ENCODE assay signal across 25 cellular contexts in genomic region chr15:51205050-51205707, GRCh38.
"Had no signal": no experiment of that assay in that cellular context is flagged by ENCODE, and none has a peak within 500 bp of the region (broad histone marks: within the 10 kb centered on the region; RNA-seq: fewer than 3 reads in every experiment).

No MANE protein-coding gene starts in this region.

- H3K27ac Mint-ChIP-seq: activated CD4-positive, alpha-beta memory T cell treated with anti-CD3 and anti-CD28 coated beads for 36 hours; activated CD4-positive, alpha-beta T cell treated with anti-CD3 and anti-CD28 coated beads, Interleukin-2, amount 10 ng/mL, durations not matched to agents 7 days and 5 days; activated naive CD4-positive, alpha-beta T cell treated with anti-CD3 and anti-CD28 coated beads for 36 hours; activated naive CD8-positive, alpha-beta T cell; activated T-helper 17 cell treated with anti-CD3 and anti-CD28 coated beads, Interleukin-2, amount 50 U/mL, for 72 hours; T-cell had no signal

- H3K4me3 Mint-ChIP-seq: activated CD4-positive, alpha-beta memory T cell treated with anti-CD3 and anti-CD28 coated beads for 36 hours; activated CD4-positive, alpha-beta T cell treated with anti-CD3 and anti-CD28 coated beads, Interleukin-2, amount 10 ng/mL, durations not matched to agents 7 days and 5 days; activated naive CD4-positive, alpha-beta T cell treated with anti-CD3 and anti-CD28 coated beads for 36 hours; activated naive CD8-positive, alpha-beta T cell; activated T-helper 17 cell treated with anti-CD3 and anti-CD28 coated beads, Interleukin-2, amount 50 U/mL, for 72 hours; T-cell had no signal

- H3K4me1 Mint-ChIP-seq: activated CD4-positive, alpha-beta T cell treated with anti-CD3 and anti-CD28 coated beads, Interleukin-2, amount 10 ng/mL, durations not matched to agents 7 days and 5 days; activated T-helper 17 cell treated with anti-CD3 and anti-CD28 coated beads, Interleukin-2, amount 50 U/mL, for 72 hours; T-cell had no signal

- ATAC-seq: activated T-helper 17 cell treated with anti-CD3 and anti-CD28 coated beads, Interleukin-2, amount 50 U/mL, for 72 hours; T-cell had no signal

- H3K4me3 ChIP-seq: SK-N-MC had no signal

- H3K9me3 Mint-ChIP-seq: activated CD4-positive, alpha-beta memory T cell treated with anti-CD3 and anti-CD28 coated beads for 36 hours; activated CD4-positive, alpha-beta T cell treated with anti-CD3 and anti-CD28 coated beads, Interleukin-2, amount 10 ng/mL, durations not matched to agents 7 days and 5 days; activated naive CD4-positive, alpha-beta T cell treated with anti-CD3 and anti-CD28 coated beads for 36 hours; activated T-helper 17 cell treated with anti-CD3 and anti-CD28 coated beads, Interleukin-2, amount 50 U/mL, for 72 hours; T-cell had no signal

- H3K36me3 Mint-ChIP-seq: activated CD4-positive, alpha-beta memory T cell treated with anti-CD3 and anti-CD28 coated beads for 36 hours; activated naive CD8-positive, alpha-beta T cell; T-cell had no signal

- DNase-seq: activated CD4-positive, alpha-beta memory T cell treated with anti-CD3 and anti-CD28 coated beads for 36 hours; activated CD4-positive, alpha-beta T cell treated with anti-CD3 and anti-CD28 coated beads, Interleukin-2, amount 10 ng/mL, durations not matched to agents 7 days and 5 days; activated CD4-positive, CD25-positive, alpha-beta regulatory T cell; activated CD8-positive, alpha-beta memory T cell treated with anti-CD3 and anti-CD28 coated beads for 24 hours; activated gamma-delta T cell; activated naive CD4-positive, alpha-beta T cell treated with anti-CD3 and anti-CD28 coated beads for 36 hours; activated T-cell treated with anti-CD3 and anti-CD28 coated beads, Interleukin-2, amount 50 U/mL, for 48 hours; amygdala; caudate nucleus; Karpas-422; NCI-H1048; NCI-H146; NCI-H187 treated with DMSO at 0.1 percent for 48 hours; NCI-H2171; NCI-H2227 treated with DMSO at 0.1 percent for 48 hours; NCI-H446 treated with DMSO at 0.1 percent for 48 hours; NCI-H524 treated with DMSO at 0.1 percent for 48 hours; NCI-H748 treated with DMSO at 0.1 percent for 48 hours; SIG-M5; T-cell; T1000 had no signal

- H3K27ac ChIP-seq: SK-N-MC, VCaP had no signal
